In the genomic region with DNA sequence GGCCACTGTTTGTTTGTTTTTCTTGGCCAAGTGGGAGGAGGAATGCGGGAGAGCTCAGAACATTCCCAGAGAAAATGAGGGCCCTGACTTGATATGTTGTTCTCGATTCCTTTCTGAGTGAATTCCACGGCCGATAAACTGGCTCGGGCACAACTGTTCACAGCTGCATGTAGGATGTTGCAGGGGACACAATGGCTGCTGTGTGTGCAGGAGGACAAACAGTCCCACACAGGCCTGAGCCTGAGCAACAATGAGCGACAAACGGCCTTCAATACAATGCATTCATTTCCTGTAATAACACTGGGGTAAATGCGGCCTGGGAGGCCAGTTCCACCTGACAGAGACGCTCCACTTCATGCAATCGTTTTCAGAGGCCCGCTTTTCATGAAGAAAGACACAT, we compare ENCODE assay signal across 16 cellular contexts.
DNase-seq lines count a peak whose midpoint lies in the region; TF ChIP-seq lines count a peak whose summit lies in the region.
"Had no signal": no experiment of that assay in that cellular context is flagged by ENCODE, and none has a peak within 500 bp of the region (broad histone marks: within the 10 kb centered on the region; RNA-seq: fewer than 3 reads in every experiment).

No MANE protein-coding gene starts in this region.

- no peak overlapping the region for H2AFZ ChIP-seq in neural cell (ENCODE audit: low read depth, low read length)
- no peak overlapping the region for H2AFZ ChIP-seq in GM23248

- H3K9me3 ChIP-seq in neural cell (ENCODE audit: low read length): no peaks in the 10 kb centered on the region
- H3K9me3 ChIP-seq in GM23248 (ENCODE audit: low read depth): no peaks in the 10 kb centered on the region
- H3K9me3 ChIP-seq: A549, ascending aorta had no signal

- no peak for TF ChIP-seq RAD21 in neural cell (conservative IDR thresholded peaks at IDR 0.05)

- H4K20me1 ChIP-seq in neural cell (ENCODE audit: insufficient read depth): no peaks in the 10 kb centered on the region
- H4K20me1 ChIP-seq in GM23248 (ENCODE audit: insufficient read depth): no peaks in the 10 kb centered on the region

- DNase-seq in Ammon's horn (ENCODE audit: low spot score) (peak; percentile 98), amygdala (lab: John Stamatoyannopoulos, UW) (peak in 55 of 56 donors; percentile 14 to 97 (median 81)), globus pallidus (ENCODE audit: low spot score) (peak; percentile 99), activated gamma-delta T cell treated with Interleukin-2 at 50 U/mL for 16 hours (no peak), GM23248 (no peak), SIG-M5 (lab: John Stamatoyannopoulos, UW) (no peak)
- DNase-seq in stimulated activated CD4-positive, alpha-beta T cell treated with anti-CD3 and anti-CD28 coated beads, Interleukin-15, amount 100 ng/mL, for 24 hours: no peak
- DNase-seq: activated CD4-positive, alpha-beta memory T cell treated with anti-CD3 and anti-CD28 coated beads for 36 hours; CD4-positive, alpha-beta memory T cell; effector memory CD4-positive, alpha-beta T cell; MV-4-11; NCI-H2171 treated with DMSO at 0.1 percent for 48 hours; stimulated activated naive CD4-positive, alpha-beta T cell had no signal

- H3K9ac ChIP-seq in neural cell (ENCODE audit: low read length): peak overlapping the region; percentile 7
- no peak overlapping the region for H3K9ac ChIP-seq in GM23248

- peak overlapping the region; percentile 52 for H3K27ac ChIP-seq in neural cell (ENCODE audit: low read length)
- no peak overlapping the region for H3K27ac ChIP-seq in GM23248
- H3K27ac ChIP-seq: ascending aorta had no signal

- 78 to 79% methylated on average over 11 of the region's 11 CpGs for WGBS in GM23248 (ENCODE audit: low coverage in 1 of 2, low lambda C conversion rate in 2 of 2, missing lambda C conversion rate in 2 of 2), 2 experiments

- no peaks in the 10 kb centered on the region for H3K79me2 ChIP-seq in neural cell (replicated peaks; ENCODE audit: insufficient read depth, low read length)
- no peaks in the 10 kb centered on the region for H3K79me2 ChIP-seq in GM23248 (ENCODE audit: insufficient read depth)

- H3K9me2 ChIP-seq in neural cell (ENCODE audit: insufficient read depth, low read length) (no peaks in the 10 kb centered on the region), GM23248 (ENCODE audit: insufficient read depth) (no peaks in the 10 kb centered on the region)

- no peaks in the 10 kb centered on the region for H3F3A ChIP-seq in neural cell (ENCODE audit: insufficient read depth, low read length, poor library complexity, severe bottlenecking)
- peaks cover 7% of the 10 kb centered on the region; the same call in 1 of the 2 replicates for H3F3A ChIP-seq in GM23248 (ENCODE audit: insufficient read depth)

- no peak for TF ChIP-seq CTCF in neural cell (IDR thresholded peaks at IDR 0.05; ENCODE audit: poor library complexity, severe bottlenecking)

- H3K4me3 ChIP-seq in neural cell (ENCODE audit: low read length): no peak overlapping the region
- no peak overlapping the region for H3K4me3 ChIP-seq in GM23248
- H3K4me3 ChIP-seq: A549, ascending aorta had no signal

- H3K4me2 ChIP-seq in neural cell (ENCODE audit: low read length): no peak overlapping the region
- no peak overlapping the region for H3K4me2 ChIP-seq in GM23248 (ENCODE audit: unreplicated experiment)
- H3K4me2 ChIP-seq: A549 had no signal

- in situ Hi-C loops in GM23248 (cut with MboI): no loop called here

- TF ChIP-seq EP300 in neural cell (conservative IDR thresholded peaks at IDR 0.05; ENCODE audit: poor library complexity, severe bottlenecking): no peak

- no peaks in the 10 kb centered on the region for H3K36me3 ChIP-seq in neural cell (ENCODE audit: insufficient read depth, low read length)
- no peaks in the 10 kb centered on the region for H3K36me3 ChIP-seq in GM23248 (ENCODE audit: low read depth)
- H3K36me3 ChIP-seq: ascending aorta had no signal

- H3K4me1 ChIP-seq in GM23248 (ENCODE audit: insufficient read depth): peaks cover 9% of the 10 kb centered on the region
- H3K4me1 ChIP-seq: ascending aorta had no signal

- no peaks in the 10 kb centered on the region for H3K27me3 ChIP-seq in neural cell (ENCODE audit: insufficient read depth, low read depth, low read length)
- H3K27me3 ChIP-seq in GM23248 (replicated peaks; ENCODE audit: insufficient read depth): no peaks in the 10 kb centered on the region
- H3K27me3 ChIP-seq: ascending aorta had no signal

TF ChIP-seq in neural cell, 6 proteins besides CTCF, POLR2A, EP300 and RAD21:
- no peak for TF ChIP-seq EZH2 (IDR thresholded peaks at IDR 0.05; ENCODE audit: borderline replicate concordance, insufficient read depth, low read length, poor library complexity, severe bottlenecking)
- TF ChIP-seq, protein P1, sequence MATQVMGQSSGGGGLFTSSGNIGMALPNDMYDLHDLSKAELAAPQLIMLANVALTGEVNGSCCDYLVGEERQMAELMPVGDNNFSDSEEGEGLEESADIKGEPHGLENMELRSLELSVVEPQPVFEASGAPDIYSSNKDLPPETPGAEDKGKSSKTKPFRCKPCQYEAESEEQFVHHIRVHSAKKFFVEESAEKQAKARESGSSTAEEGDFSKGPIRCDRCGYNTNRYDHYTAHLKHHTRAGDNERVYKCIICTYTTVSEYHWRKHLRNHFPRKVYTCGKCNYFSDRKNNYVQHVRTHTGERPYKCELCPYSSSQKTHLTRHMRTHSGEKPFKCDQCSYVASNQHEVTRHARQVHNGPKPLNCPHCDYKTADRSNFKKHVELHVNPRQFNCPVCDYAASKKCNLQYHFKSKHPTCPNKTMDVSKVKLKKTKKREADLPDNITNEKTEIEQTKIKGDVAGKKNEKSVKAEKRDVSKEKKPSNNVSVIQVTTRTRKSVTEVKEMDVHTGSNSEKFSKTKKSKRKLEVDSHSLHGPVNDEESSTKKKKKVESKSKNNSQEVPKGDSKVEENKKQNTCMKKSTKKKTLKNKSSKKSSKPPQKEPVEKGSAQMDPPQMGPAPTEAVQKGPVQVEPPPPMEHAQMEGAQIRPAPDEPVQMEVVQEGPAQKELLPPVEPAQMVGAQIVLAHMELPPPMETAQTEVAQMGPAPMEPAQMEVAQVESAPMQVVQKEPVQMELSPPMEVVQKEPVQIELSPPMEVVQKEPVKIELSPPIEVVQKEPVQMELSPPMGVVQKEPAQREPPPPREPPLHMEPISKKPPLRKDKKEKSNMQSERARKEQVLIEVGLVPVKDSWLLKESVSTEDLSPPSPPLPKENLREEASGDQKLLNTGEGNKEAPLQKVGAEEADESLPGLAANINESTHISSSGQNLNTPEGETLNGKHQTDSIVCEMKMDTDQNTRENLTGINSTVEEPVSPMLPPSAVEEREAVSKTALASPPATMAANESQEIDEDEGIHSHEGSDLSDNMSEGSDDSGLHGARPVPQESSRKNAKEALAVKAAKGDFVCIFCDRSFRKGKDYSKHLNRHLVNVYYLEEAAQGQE (IDR thresholded peaks at IDR 0.05; ENCODE audit: borderline replicate concordance): no peak
- TF ChIP-seq TAF1 (IDR thresholded peaks at IDR 0.05; ENCODE audit: low read depth): no peak
- no peak for TF ChIP-seq POLR2AphosphoS5 (IDR thresholded peaks at IDR 0.05)
- TF ChIP-seq MXI1 (conservative IDR thresholded peaks at IDR 0.05; ENCODE audit: poor library complexity, severe bottlenecking): no peak
- TF ChIP-seq SMC3 (conservative IDR thresholded peaks at IDR 0.05; ENCODE audit: poor library complexity): no peak

Comparison
In these comparisons a context has a peak if more than half of its experiments do, and no peak if none do; other contexts are left out.
1. DNase-seq: peak in Ammon's horn (single experiment), amygdala (55 of 56) and globus pallidus (single experiment); none in activated gamma-delta T cell treated with Interleukin-2 at 50 U/mL for 16 hours (single experiment), GM23248 (single experiment), stimulated activated CD4-positive, alpha-beta T cell treated with anti-CD3 and anti-CD28 coated beads, Interleukin-15, amount 100 ng/mL, for 24 hours (single experiment) and SIG-M5 (single experiment).